In genomic region chr11:118046051-118046963, GRCh38 we compare ENCODE assay signal across 14 cellular contexts. TPM values are rescaled to one million over a fixed set of nuclear protein-coding genes. Genes with fewer than 3 reads are reported as not detected.
DNase-seq lines count a peak whose midpoint lies in the region; ATAC-seq and TF ChIP-seq lines count a peak whose summit lies in the region.
"Had no signal": no experiment of that assay in that cellular context is flagged by ENCODE, and none has a peak within 500 bp of the region (broad histone marks: within the 10 kb centered on the region; RNA-seq: fewer than 3 reads in every experiment).

No MANE protein-coding gene starts in this region.

- POLR2A ChIA-PET in CD4-positive, alpha-beta memory T cell (lab: Charles Lee; ENCODE audit: partially characterized antibody), result interaction anchor here (0.6 to 20.3 kb wide), 9 partner anchors 12 to 818 kb away, joined by 3 to 1775 read pairs (median 5); partner anchors contain the start of gene IL10RA
- POLR2A ChIA-PET in activated CD4-positive, alpha-beta memory T cell treated with anti-CD3 and anti-CD28 coated beads for 36 hours (lab: Charles Lee), result interaction anchor here (0.7 to 5.4 kb wide), 10 partner anchors 38 to 99 kb away, joined by 3 to 77 read pairs (median 4); partner anchors contain the start of gene IL10RA

- H3K27ac ChIP-seq in CD4-positive, alpha-beta memory T cell (ENCODE audit: low read depth, low read length), result peak overlapping the region; percentile 75
- H3K27ac ChIP-seq: adrenal gland, parathyroid adenoma had no signal

- peak overlapping the region; percentile 81 to 99 (median 94) for H3K27ac Mint-ChIP-seq in CD4-positive, alpha-beta memory T cell
- H3K27ac Mint-ChIP-seq in activated CD4-positive, alpha-beta memory T cell treated with anti-CD3 and anti-CD28 coated beads for 36 hours, result peak overlapping the region; percentile 91
- H3K27ac Mint-ChIP-seq in effector memory CD8-positive, alpha-beta T cell, result peak overlapping the region; percentile 96 to 98

- DNase-seq in CD4-positive, alpha-beta memory T cell, result peak; percentile 66 to 83 (median 72)
- peak; percentile 58 for DNase-seq in activated CD4-positive, alpha-beta memory T cell treated with anti-CD3 and anti-CD28 coated beads for 36 hours
- DNase-seq in effector memory CD8-positive, alpha-beta T cell, result peak; percentile 44 to 49 (median 46)
- DNase-seq in H4 (ENCODE audit: low spot score) (no peak), RKO (ENCODE audit: low spot score) (no peak), cerebellar nuclear complex (lab: John Stamatoyannopoulos, UW) (no peak)
- DNase-seq: H7, NCI-H146, SHP77 treated with DMSO at 0.1 percent for 48 hours had no signal

- H3K27me3 ChIP-seq in CD4-positive, alpha-beta memory T cell (ENCODE audit: insufficient read depth, low read length), result no peaks in the 10 kb centered on the region
- H3K27me3 ChIP-seq: adrenal gland had no signal

- peak; percentile 78 for ATAC-seq in HG02852 (IDR thresholded peaks at IDR 0.05; ENCODE audit: unreplicated experiment)
- ATAC-seq in effector memory CD8-positive, alpha-beta T cell (replicated peaks), result peak; percentile 90
- ATAC-seq in SK-N-SH treated with all-trans-retinoic acid at 6 μM for 48 hours, result no peak
- ATAC-seq: esophagus mucosa had no signal

- peaks cover 68 to 96% (median 85%) of the 10 kb centered on the region in 4 donors for H3K4me1 Mint-ChIP-seq in CD4-positive, alpha-beta memory T cell
- H3K4me1 Mint-ChIP-seq in activated CD4-positive, alpha-beta memory T cell treated with anti-CD3 and anti-CD28 coated beads for 36 hours (ENCODE audit: low read depth), result peaks cover 91% of the 10 kb centered on the region
- H3K4me1 Mint-ChIP-seq in effector memory CD8-positive, alpha-beta T cell (ENCODE audit: low read depth in 2 of 2), result peaks cover 71 to 87% of the 10 kb centered on the region in 2 donors

- no peaks in the 10 kb centered on the region for H3K36me3 Mint-ChIP-seq in CD4-positive, alpha-beta memory T cell
- no peaks in the 10 kb centered on the region for H3K36me3 Mint-ChIP-seq in activated CD4-positive, alpha-beta memory T cell treated with anti-CD3 and anti-CD28 coated beads for 36 hours
- peaks cover 16% of the 10 kb centered on the region for H3K36me3 Mint-ChIP-seq in effector memory CD8-positive, alpha-beta T cell (ENCODE audit: insufficient read depth)

- CTCF ChIA-PET in CD4-positive, alpha-beta memory T cell (lab: Charles Lee; ENCODE audit: partially characterized antibody), result interaction anchor here (1.0 to 8.0 kb wide), 13 partner anchors 7 to 99 kb away, joined by 3 to 56 read pairs (median 6); partner anchors contain the start of gene IL10RA
- CTCF ChIA-PET in activated CD4-positive, alpha-beta memory T cell treated with anti-CD3 and anti-CD28 coated beads for 36 hours (lab: Charles Lee), result interaction anchor here (0.9 to 4.8 kb wide), 5 partner anchors 24 to 229 kb away, joined by 3 to 36 read pairs (median 18); no protein-coding TSS in a partner anchor

- H3K27me3 Mint-ChIP-seq in CD4-positive, alpha-beta memory T cell, result no peaks in the 10 kb centered on the region
- no peaks in the 10 kb centered on the region for H3K27me3 Mint-ChIP-seq in activated CD4-positive, alpha-beta memory T cell treated with anti-CD3 and anti-CD28 coated beads for 36 hours
- H3K27me3 Mint-ChIP-seq in effector memory CD8-positive, alpha-beta T cell, result no peaks in the 10 kb centered on the region

- H3K4me3 ChIP-seq in CD4-positive, alpha-beta memory T cell (ENCODE audit: low read length in 2 of 2), result peak overlapping the region in 1 of 2 donors; percentile 15
- H3K4me3 ChIP-seq: adrenal gland had no signal

- H3K4me1 ChIP-seq in CD4-positive, alpha-beta memory T cell (ENCODE audit: insufficient read depth, low read length), result peaks cover 99% of the 10 kb centered on the region
- H3K4me1 ChIP-seq: adrenal gland, parathyroid adenoma had no signal

- H3K36me3 ChIP-seq in CD4-positive, alpha-beta memory T cell (ENCODE audit: insufficient read depth, low read length), result no peaks in the 10 kb centered on the region
- H3K36me3 ChIP-seq: adrenal gland had no signal

- no peaks in the 10 kb centered on the region for H3K9me3 ChIP-seq in CD4-positive, alpha-beta memory T cell (ENCODE audit: control insufficient read depth in 1 of 2, low read length in 2 of 2)
- H3K9me3 ChIP-seq: adrenal gland had no signal

- peak overlapping the region in 7 of 8 donors; percentile 17 to 82 (median 57) for H3K4me3 Mint-ChIP-seq in CD4-positive, alpha-beta memory T cell
- peak overlapping the region; percentile 28 for H3K4me3 Mint-ChIP-seq in activated CD4-positive, alpha-beta memory T cell treated with anti-CD3 and anti-CD28 coated beads for 36 hours
- H3K4me3 Mint-ChIP-seq in effector memory CD8-positive, alpha-beta T cell, result peak overlapping the region; percentile 66 to 70

- intact Hi-C loops in CD4-positive, alpha-beta memory T cell (cut with micrococcal nuclease), result loop anchor here (1.0 kb wide), 1 partner anchor 59 kb away; no protein-coding TSS in a partner anchor
- intact Hi-C loops in activated CD4-positive, alpha-beta memory T cell treated with anti-CD3 and anti-CD28 coated beads for 36 hours (cut with micrococcal nuclease), result loop anchor here (1.0 kb wide), 5 partner anchors 13 to 59 kb away; no protein-coding TSS in a partner anchor

- H3K9me3 Mint-ChIP-seq in CD4-positive, alpha-beta memory T cell, result peaks cover 0 to 2% (median 0%) of the 10 kb centered on the region in 8 donors
- no peaks in the 10 kb centered on the region for H3K9me3 Mint-ChIP-seq in activated CD4-positive, alpha-beta memory T cell treated with anti-CD3 and anti-CD28 coated beads for 36 hours
- H3K9me3 Mint-ChIP-seq in effector memory CD8-positive, alpha-beta T cell, result no peaks in the 10 kb centered on the region

TF ChIP-seq in SK-N-SH treated with all-trans-retinoic acid at 6 μM for 48 hours, 23 proteins besides CTCF, POLR2A, EP300 and RAD21:
- TF ChIP-seq ZC3H10 (CRISPR knock-in tag; IDR thresholded peaks at IDR 0.05), result no peak
- TF ChIP-seq PATZ1 (CRISPR knock-in tag; IDR thresholded peaks at IDR 0.05; ENCODE audit: borderline replicate concordance), result no peak
- no peak for TF ChIP-seq CSDC2 (CRISPR knock-in tag; IDR thresholded peaks at IDR 0.05)
- TF ChIP-seq OSR1 (CRISPR knock-in tag; IDR thresholded peaks at IDR 0.05), result no peak
- TF ChIP-seq ZNF8 (CRISPR knock-in tag; IDR thresholded peaks at IDR 0.05), result no peak
- no peak for TF ChIP-seq ESRRG (CRISPR knock-in tag; IDR thresholded peaks at IDR 0.05)
- TF ChIP-seq GLIS3 (CRISPR knock-in tag; IDR thresholded peaks at IDR 0.05), result no peak
- no peak for TF ChIP-seq ZNF70 (CRISPR knock-in tag; IDR thresholded peaks at IDR 0.05)
- TF ChIP-seq BACH2 (CRISPR knock-in tag; IDR thresholded peaks at IDR 0.05; ENCODE audit: borderline replicate concordance), result no peak
- no peak for TF ChIP-seq ZNF565 (CRISPR knock-in tag; conservative IDR thresholded peaks at IDR 0.05; ENCODE audit: low read depth)
- TF ChIP-seq, protein P1, sequence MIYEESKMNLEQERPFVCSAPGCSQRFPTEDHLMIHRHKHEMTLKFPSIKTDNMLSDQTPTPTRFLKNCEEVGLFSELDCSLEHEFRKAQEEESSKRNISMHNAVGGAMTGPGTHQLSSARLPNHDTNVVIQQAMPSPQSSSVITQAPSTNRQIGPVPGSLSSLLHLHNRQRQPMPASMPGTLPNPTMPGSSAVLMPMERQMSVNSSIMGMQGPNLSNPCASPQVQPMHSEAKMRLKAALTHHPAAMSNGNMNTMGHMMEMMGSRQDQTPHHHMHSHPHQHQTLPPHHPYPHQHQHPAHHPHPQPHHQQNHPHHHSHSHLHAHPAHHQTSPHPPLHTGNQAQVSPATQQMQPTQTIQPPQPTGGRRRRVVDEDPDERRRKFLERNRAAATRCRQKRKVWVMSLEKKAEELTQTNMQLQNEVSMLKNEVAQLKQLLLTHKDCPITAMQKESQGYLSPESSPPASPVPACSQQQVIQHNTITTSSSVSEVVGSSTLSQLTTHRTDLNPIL (CRISPR knock-in tag; IDR thresholded peaks at IDR 0.05; ENCODE audit: low read depth), result no peak
- no peak for TF ChIP-seq ARNTL (CRISPR knock-in tag; IDR thresholded peaks at IDR 0.05; ENCODE audit: borderline replicate concordance, low read depth)

RNA-seq across cellular contexts. Expression of gene TMPRSS4, which starts 30.6 kb away (rescaled TPM):
- under 1 TPM in 1 of 2 experiments, not detected in 1; 0.33 TPM for total RNA-seq in CD4-positive, alpha-beta memory T cell
- polyA plus RNA-seq in CD4-positive, alpha-beta memory T cell, result not detected
- not detected for total RNA-seq in activated CD4-positive, alpha-beta memory T cell treated with anti-CD3 and anti-CD28 coated beads for 36 hours
- total RNA-seq in H4 (2014; rRNA removed; shearing (Covaris generic)), result not detected in 2 replicates

RNA-seq across cellular contexts. Expression of gene SMIM35, which starts 40.5 kb away (rescaled TPM):
- total RNA-seq in CD4-positive, alpha-beta memory T cell, result under 1 TPM; 0.44 to 0.55 TPM
- under 1 TPM; 0.21 to 0.76 TPM for polyA plus RNA-seq in CD4-positive, alpha-beta memory T cell
- under 1 TPM; 0.22 to 0.40 TPM for total RNA-seq in activated CD4-positive, alpha-beta memory T cell treated with anti-CD3 and anti-CD28 coated beads for 36 hours
- total RNA-seq in H4 (2014; rRNA removed; shearing (Covaris generic)), result not detected in 2 replicates
- total RNA-seq: esophagus mucosa, H7 had no signal

Comparison
In these comparisons a context has a peak if more than half of its experiments do, and no peak if none do; other contexts are left out.
1. DNase-seq: peak in CD4-positive, alpha-beta memory T cell (5 of 5), activated CD4-positive, alpha-beta memory T cell treated with anti-CD3 and anti-CD28 coated beads for 36 hours (single experiment) and effector memory CD8-positive, alpha-beta T cell (3 of 3); none in H4 (single experiment), RKO (single experiment) and cerebellar nuclear complex (0 of 2).
2. Peak in every context shown above with its lines, with median percentiles within 50 percentile points of each other: H3K27ac Mint-ChIP-seq and H3K4me3 Mint-ChIP-seq.